8 cellular contexts compared by ENCODE assay signal in the genomic region with DNA sequence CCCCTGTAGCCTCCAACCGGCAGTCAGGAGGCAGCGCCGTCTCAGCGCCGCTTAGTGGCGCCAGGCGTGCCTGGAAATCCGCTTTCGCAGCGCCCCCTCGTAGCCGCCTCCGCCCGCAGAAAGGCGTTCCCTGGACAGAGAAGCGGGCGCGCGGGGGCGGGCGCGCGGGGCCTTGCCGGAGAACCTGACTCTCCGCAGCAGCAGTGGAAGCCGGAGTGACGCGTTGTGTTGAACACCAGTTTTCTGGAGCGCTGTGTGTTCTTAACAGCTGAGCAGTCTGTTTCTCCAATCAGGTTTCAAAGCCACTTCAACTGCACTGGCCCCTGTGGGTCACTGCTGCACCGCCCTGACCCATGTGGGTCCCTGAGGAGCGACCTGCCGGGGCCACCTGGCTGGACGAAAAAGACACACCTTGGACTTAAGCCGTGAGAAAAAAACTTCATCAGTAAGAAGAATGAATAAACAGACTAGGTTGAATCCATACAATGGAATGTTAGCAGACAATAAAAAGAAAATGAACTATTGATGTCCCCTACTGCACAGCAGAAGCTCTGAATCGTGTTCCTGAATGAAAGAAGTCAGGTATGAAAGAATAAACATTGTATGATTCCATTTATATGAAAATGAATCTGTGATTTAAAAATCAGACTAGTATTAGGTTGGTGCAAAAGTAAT. TPM values are rescaled to one million over a fixed set of nuclear protein-coding genes. Genes with fewer than 3 reads are reported as not detected.
DNase-seq lines count a peak whose midpoint lies in the region; ATAC-seq and TF ChIP-seq lines count a peak whose summit lies in the region.
"Not testable (repeated sequence)": the region's sequence is repeated elsewhere in the genome, so short reads cannot be mapped to it uniquely, and the experiment has no call there.

No MANE protein-coding gene starts in this region.

- H3K18ac ChIP-seq in H9 (ENCODE audit: insufficient read length, low read depth, low read length), result not testable (repeated sequence)

- H2AK5ac ChIP-seq in H9 (ENCODE audit: insufficient read length, low read length), result not testable (repeated sequence)

- H2BK120ac ChIP-seq in H9 (ENCODE audit: low read depth, low read length, poor library complexity, severe bottlenecking), result not testable (repeated sequence)

- peak; percentile 45 for DNase-seq in H9
- DNase-seq in NCI-H748 (lab: John Stamatoyannopoulos, UW; ENCODE audit: unreplicated experiment), result peak; percentile 22
- DNase-seq in endodermal cell, result peak; percentile 70
- not testable (repeated sequence) for DNase-seq in neural crest cell (ENCODE audit: low read depth, low spot score)

- H3K4me3 ChIP-seq in endodermal cell (ENCODE audit: low read length) (peak overlapping the region; percentile 76), iPS-18a (ENCODE audit: low read length) (peak overlapping the region; percentile 17), stomach smooth muscle (ENCODE audit: low read length in 2 of 2) (peak overlapping the region; percentile 49 to 75)

- not testable (repeated sequence) for H4K20me1 ChIP-seq in H9 (ENCODE audit: control insufficient read depth, insufficient read depth, insufficient read length)

- H4K8ac ChIP-seq in H9 (replicated peaks; ENCODE audit: insufficient read length, low read depth, low read length), result not testable (repeated sequence)

- not testable (repeated sequence) for H3K36me3 Mint-ChIP-seq in H9 (ENCODE audit: insufficient read depth in 1 of 3, low read depth in 3 of 3); activated T-helper 17 cell treated with anti-CD3 and anti-CD28 coated beads, Interleukin-2, amount 50 U/mL, for 72 hours (ENCODE audit: low read depth); endodermal cell (ENCODE audit: low read depth); neural crest cell (ENCODE audit: low read depth)

- H3K4me1 ChIP-seq in H9 (ENCODE audit: insufficient read depth, low read length); endodermal cell (ENCODE audit: control insufficient read depth, insufficient read depth, low read length); iPS-18a (ENCODE audit: control insufficient read depth, low read depth, low read length); stomach smooth muscle (ENCODE audit: control insufficient read depth, insufficient read depth, low read length): not testable (repeated sequence)

- TF ChIP-seq CTCF in C4-2B (conservative IDR thresholded peaks at IDR 0.05) (peak; percentile 41), endodermal cell (conservative IDR thresholded peaks at IDR 0.05) (peak; percentile 22)
- TF ChIP-seq CTCF in H9 (conservative IDR thresholded peaks at IDR 0.05); neural crest cell (conservative IDR thresholded peaks at IDR 0.05): not testable (repeated sequence)

- not testable (repeated sequence) for H2BK15ac ChIP-seq in H9 (ENCODE audit: low read depth, low read length)

- H3K23me2 ChIP-seq in H9 (ENCODE audit: insufficient read length, low read depth, low read length, poor library complexity, severe bottlenecking), result not testable (repeated sequence)

- H3K27ac ChIP-seq in C4-2B (peak overlapping the region; percentile 48), stomach smooth muscle (ENCODE audit: low read length) (peak overlapping the region; percentile 41)
- not testable (repeated sequence) for H3K27ac ChIP-seq in H9 (ENCODE audit: insufficient read length, low read depth, low read length); endodermal cell (ENCODE audit: low read depth, low read length); iPS-18a (ENCODE audit: low read length)

- no CpG with 5 or more reads among the region's 35 CpGs for WGBS in H9 (ENCODE audit: extremely low coverage, insufficient read length, low lambda C conversion rate)
- 18% methylated on average over 9 of the region's 35 CpGs; no CpG with 5 or more reads in 1 of the 2 experiments for WGBS in endodermal cell (ENCODE audit: insufficient coverage in 1 of 2, insufficient read length in 1 of 2), 2 experiments

- not testable (repeated sequence) for H3K79me1 ChIP-seq in H9 (ENCODE audit: insufficient read depth, low read depth, low read length, poor library complexity, severe bottlenecking)

- H2BK20ac ChIP-seq in H9 (ENCODE audit: low read depth, low read length, poor library complexity, severe bottlenecking), result not testable (repeated sequence)

- H2AFZ ChIP-seq in H9 (ENCODE audit: low read length), result not testable (repeated sequence)

- H3K4ac ChIP-seq in H9 (ENCODE audit: low read depth, low read length), result not testable (repeated sequence)

- not testable (repeated sequence) for H4K5ac ChIP-seq in H9 (ENCODE audit: insufficient read length, low read depth, low read length)

- H3K27me3 Mint-ChIP-seq in H9 (ENCODE audit: low read depth); activated T-helper 17 cell treated with anti-CD3 and anti-CD28 coated beads, Interleukin-2, amount 50 U/mL, for 72 hours; endodermal cell (ENCODE audit: insufficient read depth); neural crest cell (ENCODE audit: low read depth): not testable (repeated sequence)

- H3K4me2 ChIP-seq in H9 (ENCODE audit: insufficient read depth, insufficient read length, low read length), result not testable (repeated sequence)

- H3K79me2 ChIP-seq in H9 (ENCODE audit: insufficient read depth, low read length), result not testable (repeated sequence)

- H3K23ac ChIP-seq in H9 (ENCODE audit: insufficient read length, low read depth, low read length), result not testable (repeated sequence)

- not testable (repeated sequence) for H3K36me3 ChIP-seq in endodermal cell (ENCODE audit: control insufficient read depth, insufficient read depth, low read length); iPS-18a (ENCODE audit: control insufficient read depth, low read depth, low read length); stomach smooth muscle (ENCODE audit: control insufficient read depth in 2 of 2, insufficient read depth in 2 of 2, low read length in 2 of 2)

- H3K27ac Mint-ChIP-seq in H9; activated T-helper 17 cell treated with anti-CD3 and anti-CD28 coated beads, Interleukin-2, amount 50 U/mL, for 72 hours; neural crest cell (ENCODE audit: unreplicated experiment): not testable (repeated sequence)
- H3K27ac Mint-ChIP-seq in endodermal cell, result peak overlapping the region; percentile 58

- not testable (repeated sequence) for H3K9ac ChIP-seq in H9 (ENCODE audit: extremely low read depth, insufficient read length, low read length); endodermal cell (ENCODE audit: extremely low read depth, low read length, poor library complexity, severe bottlenecking); iPS-18a (ENCODE audit: low read length)
- peak overlapping the region in 1 of 2 donors; percentile 58 for H3K9ac ChIP-seq in stomach smooth muscle (ENCODE audit: low read length in 2 of 2)

- H3K9me3 ChIP-seq in H9 (ENCODE audit: control insufficient read depth, low read depth, low read length); endodermal cell (ENCODE audit: control insufficient read depth, low read length); iPS-18a (ENCODE audit: control insufficient read depth, low read depth, low read length); stomach smooth muscle (ENCODE audit: control insufficient read depth in 2 of 2, low read length in 2 of 2): not testable (repeated sequence)

- H2BK12ac ChIP-seq in H9 (ENCODE audit: insufficient read length, low read depth, low read length), result not testable (repeated sequence)

- not testable (repeated sequence) for H3T11ph ChIP-seq in H9 (ENCODE audit: low read length)

- ATAC-seq in activated T-helper 17 cell treated with anti-CD3 and anti-CD28 coated beads, Interleukin-2, amount 50 U/mL, for 72 hours (replicated peaks), result peak; percentile 56

- not testable (repeated sequence) for H3K14ac ChIP-seq in H9 (ENCODE audit: insufficient read depth, low read length)

- H3K4me1 Mint-ChIP-seq in H9 (peaks cover 11 to 12% of the 10 kb centered on the region in 2 experiments), endodermal cell (peaks cover 11% of the 10 kb centered on the region)
- H3K4me1 Mint-ChIP-seq in activated T-helper 17 cell treated with anti-CD3 and anti-CD28 coated beads, Interleukin-2, amount 50 U/mL, for 72 hours; neural crest cell: not testable (repeated sequence)

- not testable (repeated sequence) for H3K56ac ChIP-seq in H9 (ENCODE audit: insufficient read length, low read depth, low read length)

- H2BK5ac ChIP-seq in H9 (ENCODE audit: insufficient read length, low read length), result not testable (repeated sequence)

- not testable (repeated sequence) for H3K27me3 ChIP-seq in H9 (ENCODE audit: insufficient read depth, low read length); endodermal cell (ENCODE audit: control insufficient read depth, insufficient read depth, low read length, poor library complexity, severe bottlenecking); iPS-18a (ENCODE audit: control insufficient read depth, insufficient read depth, low read length); stomach smooth muscle (ENCODE audit: control insufficient read depth in 1 of 2, insufficient read depth in 2 of 2, low read length in 2 of 2)

- not testable (repeated sequence) for H4K91ac ChIP-seq in H9 (ENCODE audit: insufficient read length, low read depth, low read length)

- H3K9me3 Mint-ChIP-seq in H9; activated T-helper 17 cell treated with anti-CD3 and anti-CD28 coated beads, Interleukin-2, amount 50 U/mL, for 72 hours; endodermal cell; neural crest cell: not testable (repeated sequence)

- H3K4me3 Mint-ChIP-seq in H9 (peak overlapping the region; percentile 53 to 61; a peak in 4 of 5 replicates), endodermal cell (peak overlapping the region; percentile 57), neural crest cell (peak overlapping the region; percentile 31)
- peak overlapping the region; percentile 19 for H3K4me3 Mint-ChIP-seq in activated T-helper 17 cell treated with anti-CD3 and anti-CD28 coated beads, Interleukin-2, amount 50 U/mL, for 72 hours

RNA-seq across cellular contexts. Expression of gene ANXA8L1, which starts 22.8 kb away (rescaled TPM):
- total RNA-seq in H9 (2021), result not detected in 2 replicates
- not detected for total RNA-seq in activated T-helper 17 cell treated with anti-CD3 and anti-CD28 coated beads, Interleukin-2, amount 50 U/mL, for 72 hours
- not detected for total RNA-seq in endodermal cell
- not detected for polyA plus RNA-seq in endodermal cell (2013, experiment 1 of 2)
- 0.29 TPM for polyA plus RNA-seq in endodermal cell (2013, experiment 2 of 2)
- total RNA-seq in neural crest cell, result not detected in 2 replicates

Comparison
In these comparisons a context has a peak if more than half of its experiments do, and no peak if none do; other contexts are left out.
1. H3K4me3 ChIP-seq: peak in every context shown above with its lines; median percentile 76 in endodermal cell; 62 in stomach smooth muscle; 17 in iPS-18a.